Comparison of ENCODE assay signal across 10 cellular contexts in the genomic region with DNA sequence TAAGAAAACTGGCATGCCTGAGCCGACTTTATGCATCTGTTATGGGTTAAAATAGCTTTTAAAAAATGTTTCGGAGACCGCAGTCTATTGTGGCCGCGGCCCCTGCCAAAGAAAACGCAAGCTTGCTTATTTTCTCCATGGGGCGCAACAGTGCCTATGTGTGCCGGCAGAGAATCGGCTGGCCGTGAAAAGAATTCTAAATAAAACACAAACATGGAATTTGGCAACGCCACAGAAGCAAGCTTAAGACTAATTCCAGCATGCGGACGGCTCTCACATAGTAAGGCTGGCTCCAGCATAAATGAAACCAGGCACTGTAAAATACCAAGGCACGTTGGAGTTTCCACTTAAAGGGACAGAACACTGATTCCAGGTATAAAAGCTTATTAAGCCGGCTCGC. TPM values are rescaled to one million over a fixed set of nuclear protein-coding genes. Genes with fewer than 3 reads are reported as not detected.
DNase-seq lines count a peak whose midpoint lies in the region; ATAC-seq lines count a peak whose summit lies in the region.
"Had no signal": no experiment of that assay in that cellular context is flagged by ENCODE, and none has a peak within 500 bp of the region (broad histone marks: within the 10 kb centered on the region; RNA-seq: fewer than 3 reads in every experiment).

No MANE protein-coding gene starts in this region.

- no peaks in the 10 kb centered on the region for H3K9me3 Mint-ChIP-seq in activated CD4-positive, alpha-beta memory T cell treated with anti-CD3 and anti-CD28 coated beads, Interleukin-2, amount 10 ng/mL, durations not matched to agents 7 days and 5 days

- intact Hi-C loops in sciatic nerve (cut with DNase I) = no loop called here

- ATAC-seq in sciatic nerve (peak; percentile 27), HG03159 (IDR thresholded peaks at IDR 0.05; ENCODE audit: unreplicated experiment) (no peak)

- H3K4me3 Mint-ChIP-seq in activated CD4-positive, alpha-beta memory T cell treated with anti-CD3 and anti-CD28 coated beads, Interleukin-2, amount 10 ng/mL, durations not matched to agents 7 days and 5 days = peak overlapping the region; percentile 62

- H3K27me3 Mint-ChIP-seq in activated CD4-positive, alpha-beta memory T cell treated with anti-CD3 and anti-CD28 coated beads, Interleukin-2, amount 10 ng/mL, durations not matched to agents 7 days and 5 days = no peaks in the 10 kb centered on the region

- POLR2A ChIA-PET in activated CD4-positive, alpha-beta memory T cell treated with anti-CD3 and anti-CD28 coated beads, Interleukin-2, amount 10 ng/mL, durations not matched to agents 7 days and 5 days (lab: Charles Lee) = interaction anchor here (1.0 to 31.5 kb wide), 11 partner anchors 10 to 53 kb away, joined by 3 to 573 read pairs (median 8); no protein-coding TSS in a partner anchor

- H3K4me1 Mint-ChIP-seq in activated CD4-positive, alpha-beta memory T cell treated with anti-CD3 and anti-CD28 coated beads, Interleukin-2, amount 10 ng/mL, durations not matched to agents 7 days and 5 days = peaks cover 93% of the 10 kb centered on the region

- CTCF ChIA-PET in activated CD4-positive, alpha-beta memory T cell treated with anti-CD3 and anti-CD28 coated beads, Interleukin-2, amount 10 ng/mL, durations not matched to agents 7 days and 5 days (lab: Charles Lee) = interaction anchor here (0.8 to 3.1 kb wide), 10 partner anchors 10 to 53 kb away, joined by 3 to 19 read pairs (median 6); no protein-coding TSS in a partner anchor

- peaks cover 63% of the 10 kb centered on the region for H3K36me3 Mint-ChIP-seq in activated CD4-positive, alpha-beta memory T cell treated with anti-CD3 and anti-CD28 coated beads, Interleukin-2, amount 10 ng/mL, durations not matched to agents 7 days and 5 days (ENCODE audit: low read depth)

- H3K27ac Mint-ChIP-seq in activated CD4-positive, alpha-beta memory T cell treated with anti-CD3 and anti-CD28 coated beads, Interleukin-2, amount 10 ng/mL, durations not matched to agents 7 days and 5 days = peak overlapping the region; percentile 63

- DNase-seq in NCI-H2227 treated with DMSO at 0.1 percent for 48 hours (lab: John Stamatoyannopoulos, UW) = peak; percentile 6
- DNase-seq in NCI-H2227 (lab: John Stamatoyannopoulos, UW; ENCODE audit: unreplicated experiment) = no peak
- DNase-seq in activated CD4-positive, alpha-beta memory T cell treated with anti-CD3 and anti-CD28 coated beads, Interleukin-2, amount 10 ng/mL, durations not matched to agents 7 days and 5 days = no peak
- DNase-seq in fibroblast of gingiva (ENCODE audit: low read depth) = peak; percentile 49
- DNase-seq in sciatic nerve (ENCODE audit: low spot score) = no peak
- DNase-seq in iPS-NIHi11 (ENCODE audit: low spot score) = no peak
- no peak for DNase-seq in D341Med (ENCODE audit: low spot score)
- DNase-seq: spleen, T1000 had no signal

RNA-seq across cellular contexts. Expression of a gene that starts 56.7 kb away (rescaled TPM):
- 10 to 100 TPM; 81.7 to 82.0 TPM for total RNA-seq in activated CD4-positive, alpha-beta memory T cell treated with anti-CD3 and anti-CD28 coated beads, Interleukin-2, amount 10 ng/mL, durations not matched to agents 7 days and 5 days
- total RNA-seq in sciatic nerve = 0.85 TPM

Comparison
In these comparisons a context has a peak if more than half of its experiments do, and no peak if none do; other contexts are left out.
1. DNase-seq: peak in NCI-H2227 treated with DMSO at 0.1 percent for 48 hours (single experiment) and fibroblast of gingiva (single experiment); none in NCI-H2227 (single experiment), activated CD4-positive, alpha-beta memory T cell treated with anti-CD3 and anti-CD28 coated beads, Interleukin-2, amount 10 ng/mL, durations not matched to agents 7 days and 5 days (single experiment), sciatic nerve (single experiment), iPS-NIHi11 (single experiment) and D341Med (single experiment).
2. RNA of a gene that starts 56.7 kb away (total RNA-seq): 81.7 to 82.0 TPM in activated CD4-positive, alpha-beta memory T cell treated with anti-CD3 and anti-CD28 coated beads, Interleukin-2, amount 10 ng/mL, durations not matched to agents 7 days and 5 days; 0.85 TPM in sciatic nerve (single experiment); every median in the first group is over 10 times any median in the second.